In genomic region chr1:56547977-56548376, GRCh38 we compare ENCODE assay signal across 1 cellular context.
TF ChIP-seq lines count a peak whose summit lies in the region.

No MANE protein-coding gene starts in this region.

TF ChIP-seq in GM23338, 12 proteins besides CTCF, POLR2A, EP300 and RAD21 (continued from another document):
- TF ChIP-seq ETS1 (IDR thresholded peaks at IDR 0.05): no peak
- no peak for TF ChIP-seq STAT1 (IDR thresholded peaks at IDR 0.05; ENCODE audit: unreplicated experiment)
- no peak for TF ChIP-seq REST (IDR thresholded peaks at IDR 0.05; ENCODE audit: unreplicated experiment)
- no peak for TF ChIP-seq JUNB (IDR thresholded peaks at IDR 0.05; ENCODE audit: unreplicated experiment)
- TF ChIP-seq EZH2 (IDR thresholded peaks at IDR 0.05; ENCODE audit: low read depth, unreplicated experiment): no peak
- no peak for TF ChIP-seq NANOG (IDR thresholded peaks at IDR 0.05; ENCODE audit: borderline replicate concordance)
- TF ChIP-seq ZNF114 (CRISPR knock-in tag; IDR thresholded peaks at IDR 0.05): no peak
